1 cellular context compared by ENCODE assay signal in the genomic region with DNA sequence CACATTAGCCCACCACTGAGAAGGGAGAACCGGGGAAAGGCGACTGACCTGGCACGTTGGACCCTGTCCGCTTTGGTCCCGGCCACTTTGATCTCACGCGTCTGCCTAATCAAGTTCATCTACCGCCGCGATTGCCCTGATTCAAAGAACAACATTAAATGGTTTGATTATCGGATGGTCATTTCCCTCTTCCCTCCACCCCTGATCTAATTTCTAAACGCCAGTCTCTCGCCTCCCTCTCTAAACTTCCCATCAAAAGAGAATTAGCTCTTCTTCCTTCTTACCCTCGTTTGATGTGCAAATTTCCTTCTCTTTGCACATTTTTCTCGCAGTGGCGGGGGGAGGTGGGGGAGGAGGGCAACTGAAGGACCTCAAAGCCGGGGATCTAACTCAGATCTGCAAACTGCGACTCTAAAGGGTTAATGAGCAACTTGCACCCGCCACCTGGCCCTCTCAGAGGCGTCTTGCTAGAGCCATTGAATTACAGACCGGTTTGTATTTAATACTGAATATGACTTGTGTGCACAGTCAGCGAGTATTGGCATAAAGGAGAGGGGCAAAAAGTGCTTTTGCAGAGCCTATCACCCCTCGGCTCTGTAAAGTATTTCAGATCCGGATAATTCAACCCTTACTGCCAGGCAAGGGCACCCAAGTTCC.
TF ChIP-seq lines count a peak whose summit lies in the region.

No MANE protein-coding gene starts in this region.

TF ChIP-seq in H1, 55 proteins besides CTCF, POLR2A, EP300 and RAD21:
- TF ChIP-seq, protein P1, sequence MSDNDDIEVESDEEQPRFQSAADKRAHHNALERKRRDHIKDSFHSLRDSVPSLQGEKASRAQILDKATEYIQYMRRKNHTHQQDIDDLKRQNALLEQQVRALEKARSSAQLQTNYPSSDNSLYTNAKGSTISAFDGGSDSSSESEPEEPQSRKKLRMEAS (IDR thresholded peaks at IDR 0.05), result no peak
- TF ChIP-seq TCF12 (IDR thresholded peaks at IDR 0.05; ENCODE audit: low read depth, low read length), result peak; percentile 79; the same call in 1 of the 2 replicates
- TF ChIP-seq MAFK (IDR thresholded peaks at IDR 0.05; ENCODE audit: low read depth, low read length), result no peak
- no peak for TF ChIP-seq RXRA (IDR thresholded peaks at IDR 0.05; ENCODE audit: insufficient read depth, low read depth, low read length)
- no peak for TF ChIP-seq GTF2F1 (IDR thresholded peaks at IDR 0.05; ENCODE audit: borderline replicate concordance, low read depth, low read length)
- TF ChIP-seq, protein P2, sequence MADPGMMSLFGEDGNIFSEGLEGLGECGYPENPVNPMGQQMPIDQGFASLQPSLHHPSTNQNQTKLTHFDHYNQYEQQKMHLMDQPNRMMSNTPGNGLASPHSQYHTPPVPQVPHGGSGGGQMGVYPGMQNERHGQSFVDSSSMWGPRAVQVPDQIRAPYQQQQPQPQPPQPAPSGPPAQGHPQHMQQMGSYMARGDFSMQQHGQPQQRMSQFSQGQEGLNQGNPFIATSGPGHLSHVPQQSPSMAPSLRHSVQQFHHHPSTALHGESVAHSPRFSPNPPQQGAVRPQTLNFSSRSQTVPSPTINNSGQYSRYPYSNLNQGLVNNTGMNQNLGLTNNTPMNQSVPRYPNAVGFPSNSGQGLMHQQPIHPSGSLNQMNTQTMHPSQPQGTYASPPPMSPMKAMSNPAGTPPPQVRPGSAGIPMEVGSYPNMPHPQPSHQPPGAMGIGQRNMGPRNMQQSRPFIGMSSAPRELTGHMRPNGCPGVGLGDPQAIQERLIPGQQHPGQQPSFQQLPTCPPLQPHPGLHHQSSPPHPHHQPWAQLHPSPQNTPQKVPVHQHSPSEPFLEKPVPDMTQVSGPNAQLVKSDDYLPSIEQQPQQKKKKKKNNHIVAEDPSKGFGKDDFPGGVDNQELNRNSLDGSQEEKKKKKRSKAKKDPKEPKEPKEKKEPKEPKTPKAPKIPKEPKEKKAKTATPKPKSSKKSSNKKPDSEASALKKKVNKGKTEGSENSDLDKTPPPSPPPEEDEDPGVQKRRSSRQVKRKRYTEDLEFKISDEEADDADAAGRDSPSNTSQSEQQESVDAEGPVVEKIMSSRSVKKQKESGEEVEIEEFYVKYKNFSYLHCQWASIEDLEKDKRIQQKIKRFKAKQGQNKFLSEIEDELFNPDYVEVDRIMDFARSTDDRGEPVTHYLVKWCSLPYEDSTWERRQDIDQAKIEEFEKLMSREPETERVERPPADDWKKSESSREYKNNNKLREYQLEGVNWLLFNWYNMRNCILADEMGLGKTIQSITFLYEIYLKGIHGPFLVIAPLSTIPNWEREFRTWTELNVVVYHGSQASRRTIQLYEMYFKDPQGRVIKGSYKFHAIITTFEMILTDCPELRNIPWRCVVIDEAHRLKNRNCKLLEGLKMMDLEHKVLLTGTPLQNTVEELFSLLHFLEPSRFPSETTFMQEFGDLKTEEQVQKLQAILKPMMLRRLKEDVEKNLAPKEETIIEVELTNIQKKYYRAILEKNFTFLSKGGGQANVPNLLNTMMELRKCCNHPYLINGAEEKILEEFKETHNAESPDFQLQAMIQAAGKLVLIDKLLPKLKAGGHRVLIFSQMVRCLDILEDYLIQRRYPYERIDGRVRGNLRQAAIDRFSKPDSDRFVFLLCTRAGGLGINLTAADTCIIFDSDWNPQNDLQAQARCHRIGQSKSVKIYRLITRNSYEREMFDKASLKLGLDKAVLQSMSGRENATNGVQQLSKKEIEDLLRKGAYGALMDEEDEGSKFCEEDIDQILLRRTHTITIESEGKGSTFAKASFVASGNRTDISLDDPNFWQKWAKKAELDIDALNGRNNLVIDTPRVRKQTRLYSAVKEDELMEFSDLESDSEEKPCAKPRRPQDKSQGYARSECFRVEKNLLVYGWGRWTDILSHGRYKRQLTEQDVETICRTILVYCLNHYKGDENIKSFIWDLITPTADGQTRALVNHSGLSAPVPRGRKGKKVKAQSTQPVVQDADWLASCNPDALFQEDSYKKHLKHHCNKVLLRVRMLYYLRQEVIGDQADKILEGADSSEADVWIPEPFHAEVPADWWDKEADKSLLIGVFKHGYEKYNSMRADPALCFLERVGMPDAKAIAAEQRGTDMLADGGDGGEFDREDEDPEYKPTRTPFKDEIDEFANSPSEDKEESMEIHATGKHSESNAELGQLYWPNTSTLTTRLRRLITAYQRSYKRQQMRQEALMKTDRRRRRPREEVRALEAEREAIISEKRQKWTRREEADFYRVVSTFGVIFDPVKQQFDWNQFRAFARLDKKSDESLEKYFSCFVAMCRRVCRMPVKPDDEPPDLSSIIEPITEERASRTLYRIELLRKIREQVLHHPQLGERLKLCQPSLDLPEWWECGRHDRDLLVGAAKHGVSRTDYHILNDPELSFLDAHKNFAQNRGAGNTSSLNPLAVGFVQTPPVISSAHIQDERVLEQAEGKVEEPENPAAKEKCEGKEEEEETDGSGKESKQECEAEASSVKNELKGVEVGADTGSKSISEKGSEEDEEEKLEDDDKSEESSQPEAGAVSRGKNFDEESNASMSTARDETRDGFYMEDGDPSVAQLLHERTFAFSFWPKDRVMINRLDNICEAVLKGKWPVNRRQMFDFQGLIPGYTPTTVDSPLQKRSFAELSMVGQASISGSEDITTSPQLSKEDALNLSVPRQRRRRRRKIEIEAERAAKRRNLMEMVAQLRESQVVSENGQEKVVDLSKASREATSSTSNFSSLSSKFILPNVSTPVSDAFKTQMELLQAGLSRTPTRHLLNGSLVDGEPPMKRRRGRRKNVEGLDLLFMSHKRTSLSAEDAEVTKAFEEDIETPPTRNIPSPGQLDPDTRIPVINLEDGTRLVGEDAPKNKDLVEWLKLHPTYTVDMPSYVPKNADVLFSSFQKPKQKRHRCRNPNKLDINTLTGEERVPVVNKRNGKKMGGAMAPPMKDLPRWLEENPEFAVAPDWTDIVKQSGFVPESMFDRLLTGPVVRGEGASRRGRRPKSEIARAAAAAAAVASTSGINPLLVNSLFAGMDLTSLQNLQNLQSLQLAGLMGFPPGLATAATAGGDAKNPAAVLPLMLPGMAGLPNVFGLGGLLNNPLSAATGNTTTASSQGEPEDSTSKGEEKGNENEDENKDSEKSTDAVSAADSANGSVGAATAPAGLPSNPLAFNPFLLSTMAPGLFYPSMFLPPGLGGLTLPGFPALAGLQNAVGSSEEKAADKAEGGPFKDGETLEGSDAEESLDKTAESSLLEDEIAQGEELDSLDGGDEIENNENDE (IDR thresholded peaks at IDR 0.05; ENCODE audit: insufficient replicate concordance, low read length), result no peak
- TF ChIP-seq JUN (IDR thresholded peaks at IDR 0.05; ENCODE audit: low read depth, low read length), result no peak
- TF ChIP-seq EGR1 (IDR thresholded peaks at IDR 0.05; ENCODE audit: borderline replicate concordance, low read depth, low read length), result no peak
- peak; percentile 16 for TF ChIP-seq EZH2 (IDR thresholded peaks at IDR 0.05; ENCODE audit: low read depth, low read length, severe bottlenecking)
- no peak for TF ChIP-seq CBX8 (IDR thresholded peaks at IDR 0.05; ENCODE audit: borderline replicate concordance, low read depth, low read length)
- TF ChIP-seq SP1 (IDR thresholded peaks at IDR 0.05; ENCODE audit: low read depth, low read length), result no peak
- TF ChIP-seq SAP30 (IDR thresholded peaks at IDR 0.05; ENCODE audit: insufficient read depth, insufficient replicate concordance, low read length), result no peak
